ENCODE assay signal across 18 cellular contexts in the genomic region with DNA sequence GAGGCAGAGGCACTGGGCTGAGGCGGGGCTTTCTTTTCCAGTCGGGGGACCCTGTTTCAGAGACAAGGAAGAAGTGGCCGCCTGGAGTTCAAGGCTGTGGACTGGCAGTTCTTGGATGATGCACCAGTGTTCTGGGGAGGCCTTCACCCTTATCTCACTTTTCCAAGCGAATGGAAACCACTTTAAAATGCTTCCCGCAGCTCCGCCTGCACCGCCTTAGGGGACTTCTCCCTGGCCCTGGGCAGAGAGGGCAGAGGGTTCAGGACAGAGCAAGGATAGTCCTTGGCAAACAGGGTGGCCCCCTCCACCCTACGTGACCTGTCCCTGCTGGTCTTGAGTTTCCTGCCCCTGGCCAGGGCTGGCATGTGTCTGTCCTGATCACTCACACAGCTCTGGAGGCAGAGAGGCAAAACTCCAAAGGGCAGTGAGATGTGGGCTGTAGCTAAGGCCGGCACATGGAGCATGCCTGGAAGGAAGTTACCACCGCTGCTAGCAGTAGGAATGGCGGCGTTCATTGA. TPM values are rescaled to one million over a fixed set of nuclear protein-coding genes. Genes with fewer than 3 reads are reported as not detected.
DNase-seq lines count a peak whose midpoint lies in the region; ATAC-seq and TF ChIP-seq lines count a peak whose summit lies in the region.
"Had no signal": no experiment of that assay in that cellular context is flagged by ENCODE, and none has a peak within 500 bp of the region (broad histone marks: within the 10 kb centered on the region; RNA-seq: fewer than 3 reads in every experiment).

No MANE protein-coding gene starts in this region.

- H2BK120ac ChIP-seq in neuronal stem cell (ENCODE audit: low read depth, low read length) = no peak overlapping the region

- peak overlapping the region; percentile 65 for H3K18ac ChIP-seq in neuronal stem cell (ENCODE audit: low read length)

- peak overlapping the region; percentile 62 for H2BK15ac ChIP-seq in neuronal stem cell (ENCODE audit: low read length)

- H3K9me3 ChIP-seq in cardiac muscle cell (ENCODE audit: low read depth) (no peaks in the 10 kb centered on the region), neuronal stem cell (replicated peaks in 1 of 2; ENCODE audit: control insufficient read depth in 2 of 2, insufficient read depth in 1 of 2, low read depth in 1 of 2, low read length in 2 of 2) (no peaks in the 10 kb centered on the region), upper lobe of right lung (no peaks in the 10 kb centered on the region)
- H3K9me3 ChIP-seq: HAP-1, Peyer's patch, SJCRH30 had no signal

- DNase-seq in cardiac muscle cell (ENCODE audit: low read depth in 1 of 2, low spot score in 1 of 2) = peak in 1 of 2 donors; percentile 53
- DNase-seq in left ventricle myocardium superior = no peak
- peak; percentile 57 for DNase-seq in epidermal melanocyte (ENCODE audit: insufficient read length, low spot score)
- DNase-seq in neuronal stem cell (ENCODE audit: low spot score) = no peak
- no peak for DNase-seq in upper lobe of right lung
- no peak for DNase-seq in CD1c-positive myeloid dendritic cell (ENCODE audit: extremely low spot score)
- DNase-seq: CD4-positive, CD25-positive, alpha-beta regulatory T cell; DMS53; NCI-H146; NCI-H2107; NCI-H345; NCI-H69; Peyer's patch; SJCRH30 had no signal

- no peak for ATAC-seq in left ventricle myocardium superior
- ATAC-seq in upper lobe of right lung = peak; percentile 5
- no peak for ATAC-seq in HG03175 (IDR thresholded peaks at IDR 0.05; ENCODE audit: unreplicated experiment)
- ATAC-seq in GM21723 (IDR thresholded peaks at IDR 0.05; ENCODE audit: unreplicated experiment) = no peak
- ATAC-seq: K562 had no signal

- H2AFZ ChIP-seq in neuronal stem cell (ENCODE audit: low read length) = peak overlapping the region; percentile 75

- H3K4me3 ChIP-seq in cardiac muscle cell (no peak overlapping the region), neuronal stem cell (ENCODE audit: low read length in 2 of 2) (no peak overlapping the region), upper lobe of right lung (no peak overlapping the region)
- H3K4me3 ChIP-seq: HAP-1, K562, Peyer's patch, SJCRH30 had no signal

- no peak overlapping the region for H4K91ac ChIP-seq in neuronal stem cell (ENCODE audit: low read depth, low read length, poor library complexity)

- H3K4ac ChIP-seq in neuronal stem cell (ENCODE audit: low read length) = no peak overlapping the region

- H3K27ac ChIP-seq in cardiac muscle cell = peak overlapping the region; percentile 93
- H3K27ac ChIP-seq in neuronal stem cell (replicated peaks; ENCODE audit: low read length) = no peak overlapping the region
- H3K27ac ChIP-seq in upper lobe of right lung = no peak overlapping the region
- H3K27ac ChIP-seq: Peyer's patch, SJCRH30 had no signal

- H3K27me3 ChIP-seq in cardiac muscle cell = no peaks in the 10 kb centered on the region
- no peaks in the 10 kb centered on the region for H3K27me3 ChIP-seq in neuronal stem cell (ENCODE audit: control insufficient read depth in 3 of 3, insufficient read depth in 3 of 3, low read depth in 1 of 3, low read length in 3 of 3)
- H3K27me3 ChIP-seq in upper lobe of right lung = no peaks in the 10 kb centered on the region
- H3K27me3 ChIP-seq: Peyer's patch, SJCRH30 had no signal

- no peak for TF ChIP-seq CTCF in cardiac muscle cell (IDR thresholded peaks at IDR 0.05; ENCODE audit: low read depth, low read length)
- no peak for TF ChIP-seq CTCF in upper lobe of right lung (IDR thresholded peaks at IDR 0.05)

- H2BK5ac ChIP-seq in neuronal stem cell (ENCODE audit: low read length) = peak overlapping the region; percentile 42

- H2AK5ac ChIP-seq in neuronal stem cell (ENCODE audit: low read depth, low read length) = peak overlapping the region; percentile 24

- intact Hi-C loops in left ventricle myocardium superior (cut with micrococcal nuclease) (no loop called here), upper lobe of right lung (cut with DNase I) (no loop called here)

- H3K36me3 ChIP-seq in cardiac muscle cell (no peaks in the 10 kb centered on the region), neuronal stem cell (replicated peaks in 1 of 2; ENCODE audit: control insufficient read depth in 2 of 2, insufficient read depth in 2 of 2, low read length in 2 of 2) (no peaks in the 10 kb centered on the region), upper lobe of right lung (no peaks in the 10 kb centered on the region)
- H3K36me3 ChIP-seq: HAP-1, Peyer's patch, SJCRH30 had no signal

- H4K8ac ChIP-seq in neuronal stem cell (ENCODE audit: low read depth, low read length) = no peak overlapping the region

- H3K4me2 ChIP-seq in neuronal stem cell (ENCODE audit: insufficient read depth, low read length, poor library complexity, severe bottlenecking) = no peak overlapping the region

- no CpG with 5 or more reads among the region's 12 CpGs for WGBS in neuronal stem cell (ENCODE audit: extremely low coverage in 2 of 2, insufficient read length in 2 of 2, insufficient replicate concordance in 1 of 2), 2 donors

- H3K4me1 ChIP-seq in cardiac muscle cell (ENCODE audit: low read depth) (peaks cover 21% of the 10 kb centered on the region), neuronal stem cell (ENCODE audit: control insufficient read depth in 2 of 2, insufficient read depth in 1 of 2, low read depth in 1 of 2, low read length in 2 of 2) (peaks cover 11 to 16% of the 10 kb centered on the region in 2 donors), upper lobe of right lung (peaks cover 8% of the 10 kb centered on the region)

- H3K23ac ChIP-seq in neuronal stem cell (ENCODE audit: low read depth, low read length, poor library complexity) = peak overlapping the region; percentile 65

- peak overlapping the region; percentile 21 for H3K9ac ChIP-seq in neuronal stem cell (ENCODE audit: low read depth, low read length, poor library complexity)

- peak overlapping the region; percentile 95 for H2BK12ac ChIP-seq in neuronal stem cell (ENCODE audit: low read length)

- no peak overlapping the region for H3K14ac ChIP-seq in neuronal stem cell (ENCODE audit: low read length)

- peaks cover 1% of the 10 kb centered on the region for H3K79me1 ChIP-seq in neuronal stem cell (ENCODE audit: low read depth, low read length)

RNA-seq across cellular contexts. Expression of a gene that starts 20.6 kb away (rescaled TPM):
- 34.3 and 45.4 TPM in 2 replicates for total RNA-seq in cardiac muscle cell
- polyA plus RNA-seq in cardiac muscle cell = 32.2 and 46.2 TPM in 2 replicates
- 1.9 TPM for total RNA-seq in left ventricle myocardium superior
- polyA plus RNA-seq in neuronal stem cell (2013, experiment 1 of 2) = 4.0 TPM
- polyA plus RNA-seq in neuronal stem cell (2013, experiment 2 of 2) = 3.9 TPM
- total RNA-seq in upper lobe of right lung = 4.3 TPM
- total RNA-seq: Peyer's patch had no signal

RNA-seq across cellular contexts. Expression of a gene that starts 25.5 kb away (rescaled TPM):
- total RNA-seq in cardiac muscle cell (43.2 and 88.6 TPM in 2 replicates), left ventricle myocardium superior (28.9 TPM), upper lobe of right lung (47.8 TPM)
- polyA plus RNA-seq in cardiac muscle cell = 59.5 and 94.5 TPM in 2 replicates
- polyA plus RNA-seq in neuronal stem cell (2013, experiment 1 of 2) = 19.6 TPM
- 18.0 TPM for polyA plus RNA-seq in neuronal stem cell (2013, experiment 2 of 2)

RNA-seq across cellular contexts. Expression of a gene that starts 37.3 kb away (rescaled TPM):
- total RNA-seq in cardiac muscle cell (36.8 and 48.4 TPM in 2 replicates), left ventricle myocardium superior (14.4 TPM), upper lobe of right lung (21.4 TPM)
- 40.6 and 50.1 TPM in 2 replicates for polyA plus RNA-seq in cardiac muscle cell
- polyA plus RNA-seq in neuronal stem cell (2013, experiment 1 of 2) = 13.9 TPM
- polyA plus RNA-seq in neuronal stem cell (2013, experiment 2 of 2) = 14.2 TPM

RNA-seq across cellular contexts. Expression of a gene that starts 50.4 kb away (rescaled TPM):
- total RNA-seq in cardiac muscle cell (2.6 and 3.7 TPM in 2 replicates), left ventricle myocardium superior (19.0 TPM), upper lobe of right lung (20.8 TPM)
- polyA plus RNA-seq in cardiac muscle cell = 0.88 and 2.7 TPM in 2 replicates
- 0.08 TPM for polyA plus RNA-seq in neuronal stem cell (2013, experiment 1 of 2)
- 0.04 TPM for polyA plus RNA-seq in neuronal stem cell (2013, experiment 2 of 2)
